In genomic region chr17:2395258-2396170, GRCh38 we compare ENCODE assay signal across 8 cellular contexts. TPM values are rescaled to one million over a fixed set of nuclear protein-coding genes. Genes with fewer than 3 reads are reported as not detected.
DNase-seq lines count a peak whose midpoint lies in the region; ATAC-seq and TF ChIP-seq lines count a peak whose summit lies in the region.

No MANE protein-coding gene starts in this region.

- CTCF ChIA-PET in A673 (lab: Charles Lee), result no interaction called here

- peak overlapping the region; percentile 30 for H3K4me3 ChIP-seq in A673 (ENCODE audit: low read depth, low read length, poor library complexity, severe bottlenecking)
- no peak overlapping the region for H3K4me3 ChIP-seq in body of pancreas
- peak overlapping the region in 1 of 2 donors; percentile 44 for H3K4me3 ChIP-seq in left lung

- H3K27ac ChIP-seq in A673 (ENCODE audit: low read depth, low read length, poor library complexity, severe bottlenecking) (peak overlapping the region; percentile 99), body of pancreas (peak overlapping the region; percentile 93 to 100 (median 98)), left lung (peak overlapping the region; percentile 99 to 100)

- DNase-seq in A673 (ENCODE audit: low spot score) (no peak), HFFc6 (peak; percentile 52), body of pancreas (peak in 2 of 4 donors; percentile 37 to 64), left lung (peak; percentile 80 to 82), type B pancreatic cell (ENCODE audit: extremely low spot score, unreplicated experiment) (no peak), left lobe of liver (ENCODE audit: low spot score) (no peak), anterior cingulate cortex (lab: John Stamatoyannopoulos, UW) (no peak)
- no peak for DNase-seq in stimulated activated CD4-positive, alpha-beta T cell treated with anti-CD3 and anti-CD28 coated beads, Interleukin-12 subunit alpha, Interleukin-12 subunit beta, amount 100 ng/mL, for 4 hours

- no TSS peak for BruUV-seq in A673 (replicated peaks; lab: Mats Ljungman, UMichigan)

- H3K27me3 ChIP-seq in A673 (replicated peaks; ENCODE audit: insufficient read depth, low read depth, low read length, poor library complexity) (no peaks in the 10 kb centered on the region), body of pancreas (no peaks in the 10 kb centered on the region), left lung (no peaks in the 10 kb centered on the region)

- H3K36me3 Mint-ChIP-seq in HFFc6 (ENCODE audit: low read depth) (peaks cover 11% of the 10 kb centered on the region; the same call in 1 of the 2 replicates), type B pancreatic cell (peaks cover 4% of the 10 kb centered on the region)

- intact Hi-C loops in A673 (cut with micrococcal nuclease; ENCODE audit: unreplicated experiment), result loop anchor here (5.0 kb wide), 1 partner anchor 197 kb away; the partner anchor contains the start of gene PAFAH1B1
- intact Hi-C loops in body of pancreas (cut with DNase I), result no loop called here
- intact Hi-C loops in left lung (cut with DNase I), result no loop called here

- H3K36me3 ChIP-seq in A673 (ENCODE audit: insufficient read depth, low read length, poor library complexity, severe bottlenecking), result no peaks in the 10 kb centered on the region
- no peaks in the 10 kb centered on the region for H3K36me3 ChIP-seq in body of pancreas (replicated peaks in 1 of 2; ENCODE audit: insufficient read depth in 1 of 2, low read depth in 2 of 2)
- no peaks in the 10 kb centered on the region for H3K36me3 ChIP-seq in left lung

- POLR2A ChIA-PET in A673 (lab: Charles Lee; ENCODE audit: low non-redundant PET), result no interaction called here

- H3K4me1 Mint-ChIP-seq in HFFc6 (ENCODE audit: low read depth) (peaks cover 63% of the 10 kb centered on the region), type B pancreatic cell (ENCODE audit: unreplicated experiment) (peaks cover 43% of the 10 kb centered on the region)

- H3K9me3 ChIP-seq in A673 (ENCODE audit: low read depth, low read length, poor library complexity, severe bottlenecking), result no peaks in the 10 kb centered on the region
- no peaks in the 10 kb centered on the region for H3K9me3 ChIP-seq in body of pancreas
- no peaks in the 10 kb centered on the region for H3K9me3 ChIP-seq in left lung

- TF ChIP-seq POLR2A in body of pancreas (IDR thresholded peaks at IDR 0.05), result no peak

- H3K4me1 ChIP-seq in A673 (ENCODE audit: insufficient read depth, low read length, poor library complexity, severe bottlenecking) (peaks cover 63% of the 10 kb centered on the region), body of pancreas (peaks cover 64% of the 10 kb centered on the region), left lung (peaks cover 52 to 73% of the 10 kb centered on the region in 2 donors)

- no peak for TF ChIP-seq CTCF in A673 (conservative IDR thresholded peaks at IDR 0.05; ENCODE audit: low read depth, low read length)
- peak; percentile 38 for TF ChIP-seq CTCF in HFFc6 (IDR thresholded peaks at IDR 0.05)
- no peak for TF ChIP-seq CTCF in body of pancreas (IDR thresholded peaks at IDR 0.05)
- TF ChIP-seq CTCF in left lung (IDR thresholded peaks at IDR 0.05), result no peak
- TF ChIP-seq CTCF in type B pancreatic cell (conservative IDR thresholded peaks at IDR 0.05), result no peak

- H3K27ac Mint-ChIP-seq in HFFc6 (peak overlapping the region; percentile 99), type B pancreatic cell (peak overlapping the region; percentile 94)

- peaks cover 11% of the 10 kb centered on the region for H3K27me3 Mint-ChIP-seq in HFFc6 (ENCODE audit: insufficient read depth)
- H3K27me3 Mint-ChIP-seq in type B pancreatic cell, result no peaks in the 10 kb centered on the region

- H3K4me3 Mint-ChIP-seq in HFFc6 (peak overlapping the region; percentile 83), type B pancreatic cell (peak overlapping the region; percentile 82)

- no peak for ATAC-seq in body of pancreas
- ATAC-seq in left lung, result peak; percentile 4
- no peak for ATAC-seq in left lobe of liver

- no peaks in the 10 kb centered on the region for H3K9me3 Mint-ChIP-seq in HFFc6
- H3K9me3 Mint-ChIP-seq in type B pancreatic cell, result no peaks in the 10 kb centered on the region

- WGBS in body of pancreas, 2 donors, result 74% methylated on average over 21 to 28 of the region's 28 CpGs

RNA-seq across cellular contexts. Expression of gene MNT, which starts 5.3 kb away (rescaled TPM):
- total RNA-seq in A673 (2021) (32.1 and 33.4 TPM in 2 replicates), body of pancreas (10 to 100 TPM in 1 of 2 donors, 1 to 10 TPM in 1; 5.4 to 12.2 TPM), left lung (10 to 100 TPM; 19.7 to 31.9 TPM), type B pancreatic cell (ENCODE audit: low replicate concordance) (26.9 and 32.9 TPM in 2 replicates), left lobe of liver (8.6 TPM)
- 10 to 100 TPM; 19.4 to 25.4 (median 21.9) TPM for total RNA-seq in HFFc6 (2021; fragmentation: NEBNext Ultra II Directional; extraction: Animal tissue kit (Norgen Biotek cat#: 25700))

RNA-seq across cellular contexts. Expression of gene SGSM2, which starts 58.2 kb away (rescaled TPM):
- total RNA-seq in A673 (2021) (81.2 and 95.0 TPM in 2 replicates), body of pancreas (10 to 100 TPM; 32.7 to 77.5 TPM), left lung (10 to 100 TPM; 43.6 to 52.7 TPM), type B pancreatic cell (ENCODE audit: low replicate concordance) (64.1 and 74.3 TPM in 2 replicates), left lobe of liver (18.7 TPM)
- total RNA-seq in HFFc6 (2021; fragmentation: NEBNext Ultra II Directional; extraction: Animal tissue kit (Norgen Biotek cat#: 25700)), result 10 to 100 TPM; 22.4 to 28.2 (median 26.1) TPM

RNA-seq across cellular contexts. Expression of gene TSR1, which starts 59.3 kb away (rescaled TPM):
- total RNA-seq in A673 (2021), result 78.9 and 91.0 TPM in 2 replicates
- 10 to 100 TPM; 35.9 to 43.2 (median 37.6) TPM for total RNA-seq in HFFc6 (2021; fragmentation: NEBNext Ultra II Directional; extraction: Animal tissue kit (Norgen Biotek cat#: 25700))
- total RNA-seq in body of pancreas, result 10 to 100 TPM; 24.9 to 59.3 TPM
- 10 to 100 TPM; 16.2 to 27.2 TPM for total RNA-seq in left lung
- 37.8 and 40.3 TPM in 2 replicates for total RNA-seq in type B pancreatic cell (ENCODE audit: low replicate concordance)
- 8.7 TPM for total RNA-seq in left lobe of liver

Comparison
In these comparisons a context has a peak if more than half of its experiments do, and no peak if none do; other contexts are left out.
1. DNase-seq: peak in HFFc6 (single experiment) and left lung (2 of 2); none in A673 (single experiment), type B pancreatic cell (single experiment), left lobe of liver (single experiment), anterior cingulate cortex (0 of 58) and stimulated activated CD4-positive, alpha-beta T cell treated with anti-CD3 and anti-CD28 coated beads, Interleukin-12 subunit alpha, Interleukin-12 subunit beta, amount 100 ng/mL, for 4 hours (single experiment).
2. Peak in every context shown above with its lines, with median percentiles within 50 percentile points of each other: H3K27ac ChIP-seq.